In genomic region chr22:41478891-41479521, GRCh38 we compare ENCODE assay signal across 7 cellular contexts. TPM values are rescaled to one million over a fixed set of nuclear protein-coding genes. Genes with fewer than 3 reads are reported as not detected.
DNase-seq lines count a peak whose midpoint lies in the region; ATAC-seq and TF ChIP-seq lines count a peak whose summit lies in the region.

No MANE protein-coding gene starts in this region.

- H3K9me2 ChIP-seq in GM23338 (ENCODE audit: insufficient read depth) = no peaks in the 10 kb centered on the region

- H3K79me2 ChIP-seq in GM23338 (replicated peaks; ENCODE audit: insufficient read depth) = peaks cover 99% of the 10 kb centered on the region

- H3K27ac ChIP-seq in GM23338 (ENCODE audit: low read depth) (peak overlapping the region; percentile 68), gastroesophageal sphincter (peak overlapping the region; percentile 80 to 89 (median 86))

- no peaks in the 10 kb centered on the region for H3K9me3 ChIP-seq in gastroesophageal sphincter

- H3F3A ChIP-seq in GM23338 (replicated peaks; ENCODE audit: low read depth) = peaks cover 22% of the 10 kb centered on the region; the same call in 1 of the 2 replicates

- H3K36me3 ChIP-seq in GM23338 (ENCODE audit: insufficient read depth) (no peaks in the 10 kb centered on the region), gastroesophageal sphincter (peaks cover 0 to 9% of the 10 kb centered on the region in 2 donors)

- H3K4me1 Mint-ChIP-seq in GM23338 = peaks cover 47% of the 10 kb centered on the region
- peaks cover 62 to 93% of the 10 kb centered on the region in 2 donors for H3K4me1 Mint-ChIP-seq in stimulated activated naive B cell treated with anti-CD40 and anti-IgM and Interleukin-4, amounts not matched to agents 10 μg/mL and 1 μg/mL and 100 μg/mL, for 72 hours

- no peak overlapping the region for H2AFZ ChIP-seq in GM23338

- H3K36me3 Mint-ChIP-seq in GM23338 (ENCODE audit: low read depth) = no peaks in the 10 kb centered on the region; the same call in 2 of the 3 replicates
- H3K36me3 Mint-ChIP-seq in stimulated activated naive B cell treated with anti-CD40 and anti-IgM and Interleukin-4, amounts not matched to agents 10 μg/mL and 1 μg/mL and 100 μg/mL, for 72 hours = peaks cover 24 to 46% of the 10 kb centered on the region in 2 donors

- ATAC-seq in GM23338 (no peak), gastroesophageal sphincter (peak; percentile 60), GM21526 (IDR thresholded peaks at IDR 0.05; ENCODE audit: low FRiP score, unreplicated experiment) (no peak)
- peak; percentile 85 to 88 for ATAC-seq in stimulated activated naive B cell treated with anti-CD40 and anti-IgM and Interleukin-4, amounts not matched to agents 10 μg/mL and 1 μg/mL and 100 μg/mL, for 72 hours (replicated peaks)

- H3K4me2 ChIP-seq in GM23338 = no peak overlapping the region

- H3K27me3 ChIP-seq in GM23338 (ENCODE audit: insufficient read depth) (no peaks in the 10 kb centered on the region), gastroesophageal sphincter (no peaks in the 10 kb centered on the region)

- TF ChIP-seq CTCF in GM23338 (conservative IDR thresholded peaks at IDR 0.05; ENCODE audit: low read depth in 2 of 2) (no peak), gastroesophageal sphincter (IDR thresholded peaks at IDR 0.05) (no peak)

- H3K4me1 ChIP-seq in GM23338 (ENCODE audit: insufficient read depth) = peaks cover 41% of the 10 kb centered on the region
- H3K4me1 ChIP-seq in gastroesophageal sphincter = peaks cover 18 to 94% (median 45%) of the 10 kb centered on the region in 3 donors

- TF ChIP-seq EP300 in gastroesophageal sphincter (IDR thresholded peaks at IDR 0.05) = no peak

- WGBS in gastroesophageal sphincter (ENCODE audit: low coverage in 1 of 2), 2 donors = 67 to 80% methylated on average over 1 to 5 of the region's 7 CpGs

- H3K4me3 ChIP-seq in GM23338 (no peak overlapping the region), gastroesophageal sphincter (no peak overlapping the region)

- H4K20me1 ChIP-seq in GM23338 (replicated peaks; ENCODE audit: insufficient read depth) = peaks cover 35% of the 10 kb centered on the region

- DNase-seq in GM23338 (ENCODE audit: low spot score) (no peak), SIG-M5 treated with dmso at 0.1 percent for 504 hours (lab: John Stamatoyannopoulos, UW; ENCODE audit: unreplicated experiment) (peak; percentile 79), putamen (ENCODE audit: low spot score) (no peak), NCI-H2107 (lab: John Stamatoyannopoulos, UW) (no peak)
- DNase-seq in stimulated activated naive B cell treated with anti-CD40 and anti-IgM and Interleukin-4, amounts not matched to agents 10 μg/mL and 1 μg/mL and 100 μg/mL, for 72 hours = peak; percentile 83

- no peak for TF ChIP-seq POLR2A in gastroesophageal sphincter (IDR thresholded peaks at IDR 0.05)

- H3K9me3 Mint-ChIP-seq in GM23338 = no peaks in the 10 kb centered on the region
- H3K9me3 Mint-ChIP-seq in stimulated activated naive B cell treated with anti-CD40 and anti-IgM and Interleukin-4, amounts not matched to agents 10 μg/mL and 1 μg/mL and 100 μg/mL, for 72 hours = no peaks in the 10 kb centered on the region

- peak overlapping the region; percentile 59 for H3K27ac Mint-ChIP-seq in GM23338
- peak overlapping the region; percentile 98 for H3K27ac Mint-ChIP-seq in stimulated activated naive B cell treated with anti-CD40 and anti-IgM and Interleukin-4, amounts not matched to agents 10 μg/mL and 1 μg/mL and 100 μg/mL, for 72 hours

- peaks cover 8% of the 10 kb centered on the region for H3K27me3 Mint-ChIP-seq in GM23338 (ENCODE audit: insufficient read depth, low read depth, poor library complexity)
- no peaks in the 10 kb centered on the region for H3K27me3 Mint-ChIP-seq in stimulated activated naive B cell treated with anti-CD40 and anti-IgM and Interleukin-4, amounts not matched to agents 10 μg/mL and 1 μg/mL and 100 μg/mL, for 72 hours

- H3K4me3 Mint-ChIP-seq in GM23338 = no peak overlapping the region
- peak overlapping the region; percentile 60 to 71 for H3K4me3 Mint-ChIP-seq in stimulated activated naive B cell treated with anti-CD40 and anti-IgM and Interleukin-4, amounts not matched to agents 10 μg/mL and 1 μg/mL and 100 μg/mL, for 72 hours

TF ChIP-seq in GM23338, 12 proteins besides CTCF, POLR2A, EP300 and RAD21:
- TF ChIP-seq ETS1 (IDR thresholded peaks at IDR 0.05) (no peak), ZNF114 (CRISPR knock-in tag; IDR thresholded peaks at IDR 0.05) (no peak)

RNA-seq across cellular contexts. Expression of gene ACO2, which starts 10.1 kb away (rescaled TPM):
- total RNA-seq in GM23338 (2014; rRNA removed; shearing (Covaris generic)) = 77.8 and 79.7 TPM in 2 replicates
- 33.4 and 36.2 TPM in 2 replicates for polyA plus RNA-seq in GM23338 (2016; fragmentation: Nextera tagmentation; extraction: Ambion mirVana)
- 100 to 1,000 TPM; 115 to 227 (median 132) TPM for total RNA-seq in gastroesophageal sphincter

RNA-seq across cellular contexts. Expression of gene PHF5A, which starts 10.5 kb away (rescaled TPM):
- total RNA-seq in GM23338 (2014; rRNA removed; shearing (Covaris generic)) = 108 and 115 TPM in 2 replicates
- polyA plus RNA-seq in GM23338 (2016; fragmentation: Nextera tagmentation; extraction: Ambion mirVana) = 49.4 and 52.4 TPM in 2 replicates
- total RNA-seq in gastroesophageal sphincter = 10 to 100 TPM; 26.7 to 44.5 (median 39.2) TPM

RNA-seq across cellular contexts. Expression of gene TOB2, which starts 32.4 kb away (rescaled TPM):
- 43.0 and 47.2 TPM in 2 replicates for total RNA-seq in GM23338 (2014; rRNA removed; shearing (Covaris generic))
- polyA plus RNA-seq in GM23338 (2016; fragmentation: Nextera tagmentation; extraction: Ambion mirVana) = 26.7 and 27.3 TPM in 2 replicates
- 100 to 1,000 TPM in 1 of 4 donors, 10 to 100 TPM in 3; 59.3 to 163 (median 84.1) TPM for total RNA-seq in gastroesophageal sphincter

Comparison
In these comparisons a context has a peak if more than half of its experiments do, and no peak if none do; other contexts are left out.
1. ATAC-seq: peak in gastroesophageal sphincter (single experiment) and stimulated activated naive B cell treated with anti-CD40 and anti-IgM and Interleukin-4, amounts not matched to agents 10 μg/mL and 1 μg/mL and 100 μg/mL, for 72 hours (2 of 2); none in GM23338 (single experiment) and GM21526 (single experiment).
2. DNase-seq: peak in SIG-M5 treated with dmso at 0.1 percent for 504 hours (single experiment) and stimulated activated naive B cell treated with anti-CD40 and anti-IgM and Interleukin-4, amounts not matched to agents 10 μg/mL and 1 μg/mL and 100 μg/mL, for 72 hours (single experiment); none in GM23338 (single experiment), putamen (single experiment) and NCI-H2107 (single experiment).